23 cellular contexts compared by ENCODE assay signal in the genomic region with DNA sequence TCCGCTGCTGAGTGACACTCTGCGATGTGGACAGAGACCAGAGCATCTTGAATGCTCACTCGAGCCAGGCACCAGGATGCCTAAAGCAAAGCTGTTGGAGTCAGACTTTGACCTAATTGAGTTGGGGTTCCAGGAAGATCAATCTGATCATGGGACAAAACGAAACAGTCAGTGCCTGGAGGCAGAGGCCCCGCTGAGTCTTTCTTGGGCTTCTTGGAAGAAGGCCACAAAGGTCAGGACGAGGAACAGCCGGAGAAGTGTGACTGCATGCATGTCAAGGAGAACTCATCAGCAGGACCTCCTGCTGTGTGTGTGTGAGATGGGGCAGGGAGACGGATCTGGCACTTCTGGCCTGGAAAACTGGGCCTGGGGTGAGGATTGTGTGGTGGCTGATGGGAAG.
"Had no signal": no experiment of that assay in that cellular context is flagged by ENCODE, and none has a peak within 500 bp of the region (broad histone marks: within the 10 kb centered on the region; RNA-seq: fewer than 3 reads in every experiment).

No MANE protein-coding gene starts in this region.

- ATAC-seq: effector memory CD8-positive, alpha-beta T cell; left lobe of liver; pancreas; sciatic nerve had no signal

- DNase-seq: cortex of kidney; effector memory CD8-positive, alpha-beta T cell; erythroblast; esophagus squamous epithelium; kidney; naive thymus-derived CD8-positive, alpha-beta T cell; nephron progenitor cell; occipital lobe; pancreas; stimulated activated CD4-positive, alpha-beta T cell treated with anti-CD3 and anti-CD28 coated beads, Interleukin-12 subunit alpha, Interleukin-12 subunit beta, amount 100 ng/mL, for 4 hours; stimulated activated CD4-positive, alpha-beta T cell treated with anti-CD3 and anti-CD28 coated beads, Interleukin-1b, Interleukin-23, amount 100 ng/mL, for 48 hours; stimulated activated CD4-positive, alpha-beta T cell treated with anti-CD3 and anti-CD28 coated beads, Interleukin-4, amount 100 ng/mL, for 1 hour; stimulated activated CD8-positive, alpha-beta memory T cell treated with anti-CD3 and anti-CD28 coated beads, Interleukin-4, amount 100 ng/mL, for 48 hours; stimulated activated naive CD4-positive, alpha-beta T cell; stimulated activated naive CD8-positive, alpha-beta T cell treated with anti-CD3 and anti-CD28 coated beads, Interleukin-15, amount 100 ng/mL, for 72 hours; transverse colon had no signal

- H3K4me1 ChIP-seq: esophagus squamous epithelium, pancreas, suprapubic skin, transverse colon, vagina had no signal

- H3K27ac ChIP-seq: esophagus squamous epithelium, pancreas, right atrium auricular region, suprapubic skin, transverse colon, vagina had no signal

- H3K36me3 ChIP-seq: esophagus squamous epithelium, pancreas, right atrium auricular region, suprapubic skin, transverse colon, vagina had no signal

- H3K4me3 ChIP-seq: esophagus squamous epithelium, lung, pancreas, right atrium auricular region, smooth muscle cell, suprapubic skin, transverse colon, vagina had no signal

- H3K4me2 ChIP-seq: smooth muscle cell had no signal

- H3K27me3 ChIP-seq: pancreas, right atrium auricular region, suprapubic skin, transverse colon, vagina had no signal

- H3K9me3 ChIP-seq: esophagus squamous epithelium, pancreas, right atrium auricular region, suprapubic skin, transverse colon, vagina had no signal
